In the genomic region with DNA sequence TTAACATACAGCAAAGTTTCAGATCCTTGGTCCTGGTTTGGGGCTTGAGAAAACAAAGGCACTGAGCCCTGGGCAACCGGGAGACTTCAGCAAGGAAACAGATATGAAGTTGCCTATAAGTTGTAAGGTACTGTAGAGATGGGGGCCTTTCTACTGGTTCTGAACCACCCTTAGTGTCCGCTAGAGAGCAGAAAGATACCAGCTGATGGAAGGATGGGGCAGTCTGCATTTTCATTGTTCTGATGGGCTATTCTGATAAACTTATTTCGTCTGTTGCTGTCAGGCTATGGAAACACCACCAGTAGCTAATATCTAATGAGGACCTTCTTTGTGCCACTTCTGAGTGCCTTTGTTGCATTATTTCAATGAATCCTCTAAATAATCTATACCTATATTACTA, we compare ENCODE assay signal across 1 cellular context.
TF ChIP-seq lines count a peak whose summit lies in the region.

No MANE protein-coding gene starts in this region.

TF ChIP-seq in WTC11, 78 proteins besides CTCF, POLR2A, EP300 and RAD21 (continued from another document):
- no peak for TF ChIP-seq GABPB1 (CRISPR knock-in tag; IDR thresholded peaks at IDR 0.05)
- TF ChIP-seq, protein P1, sequence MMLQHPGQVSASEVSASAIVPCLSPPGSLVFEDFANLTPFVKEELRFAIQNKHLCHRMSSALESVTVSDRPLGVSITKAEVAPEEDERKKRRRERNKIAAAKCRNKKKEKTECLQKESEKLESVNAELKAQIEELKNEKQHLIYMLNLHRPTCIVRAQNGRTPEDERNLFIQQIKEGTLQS (CRISPR knock-in tag; conservative IDR thresholded peaks at IDR 0.05), result no peak
- TF ChIP-seq, protein P2, sequence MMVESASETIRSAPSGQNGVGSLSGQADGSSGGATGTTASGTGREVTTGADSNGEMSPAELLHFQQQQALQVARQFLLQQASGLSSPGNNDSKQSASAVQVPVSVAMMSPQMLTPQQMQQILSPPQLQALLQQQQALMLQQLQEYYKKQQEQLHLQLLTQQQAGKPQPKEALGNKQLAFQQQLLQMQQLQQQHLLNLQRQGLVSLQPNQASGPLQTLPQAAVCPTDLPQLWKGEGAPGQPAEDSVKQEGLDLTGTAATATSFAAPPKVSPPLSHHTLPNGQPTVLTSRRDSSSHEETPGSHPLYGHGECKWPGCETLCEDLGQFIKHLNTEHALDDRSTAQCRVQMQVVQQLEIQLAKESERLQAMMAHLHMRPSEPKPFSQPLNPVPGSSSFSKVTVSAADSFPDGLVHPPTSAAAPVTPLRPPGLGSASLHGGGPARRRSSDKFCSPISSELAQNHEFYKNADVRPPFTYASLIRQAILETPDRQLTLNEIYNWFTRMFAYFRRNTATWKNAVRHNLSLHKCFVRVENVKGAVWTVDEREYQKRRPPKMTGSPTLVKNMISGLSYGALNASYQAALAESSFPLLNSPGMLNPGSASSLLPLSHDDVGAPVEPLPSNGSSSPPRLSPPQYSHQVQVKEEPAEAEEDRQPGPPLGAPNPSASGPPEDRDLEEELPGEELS (CRISPR knock-in tag; IDR thresholded peaks at IDR 0.05), result no peak
- TF ChIP-seq, protein P3, sequence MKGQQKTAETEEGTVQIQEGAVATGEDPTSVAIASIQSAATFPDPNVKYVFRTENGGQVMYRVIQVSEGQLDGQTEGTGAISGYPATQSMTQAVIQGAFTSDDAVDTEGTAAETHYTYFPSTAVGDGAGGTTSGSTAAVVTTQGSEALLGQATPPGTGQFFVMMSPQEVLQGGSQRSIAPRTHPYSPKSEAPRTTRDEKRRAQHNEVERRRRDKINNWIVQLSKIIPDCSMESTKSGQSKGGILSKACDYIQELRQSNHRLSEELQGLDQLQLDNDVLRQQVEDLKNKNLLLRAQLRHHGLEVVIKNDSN (CRISPR knock-in tag; IDR thresholded peaks at IDR 0.05), result no peak
- TF ChIP-seq JUN (CRISPR knock-in tag; IDR thresholded peaks at IDR 0.05), result no peak
- no peak for TF ChIP-seq TCF7 (CRISPR knock-in tag; IDR thresholded peaks at IDR 0.05; ENCODE audit: low read depth)
- TF ChIP-seq, protein P4, sequence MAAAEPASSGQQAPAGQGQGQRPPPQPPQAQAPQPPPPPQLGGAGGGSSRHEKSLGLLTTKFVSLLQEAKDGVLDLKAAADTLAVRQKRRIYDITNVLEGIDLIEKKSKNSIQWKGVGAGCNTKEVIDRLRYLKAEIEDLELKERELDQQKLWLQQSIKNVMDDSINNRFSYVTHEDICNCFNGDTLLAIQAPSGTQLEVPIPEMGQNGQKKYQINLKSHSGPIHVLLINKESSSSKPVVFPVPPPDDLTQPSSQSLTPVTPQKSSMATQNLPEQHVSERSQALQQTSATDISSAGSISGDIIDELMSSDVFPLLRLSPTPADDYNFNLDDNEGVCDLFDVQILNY (CRISPR knock-in tag; IDR thresholded peaks at IDR 0.05), result no peak
- no peak for TF ChIP-seq CREM (CRISPR knock-in tag; IDR thresholded peaks at IDR 0.05)
- no peak for TF ChIP-seq SOX15 (CRISPR knock-in tag; IDR thresholded peaks at IDR 0.05)
- TF ChIP-seq HMGA2 (CRISPR knock-in tag; IDR thresholded peaks at IDR 0.05), result no peak
- TF ChIP-seq, protein P5, sequence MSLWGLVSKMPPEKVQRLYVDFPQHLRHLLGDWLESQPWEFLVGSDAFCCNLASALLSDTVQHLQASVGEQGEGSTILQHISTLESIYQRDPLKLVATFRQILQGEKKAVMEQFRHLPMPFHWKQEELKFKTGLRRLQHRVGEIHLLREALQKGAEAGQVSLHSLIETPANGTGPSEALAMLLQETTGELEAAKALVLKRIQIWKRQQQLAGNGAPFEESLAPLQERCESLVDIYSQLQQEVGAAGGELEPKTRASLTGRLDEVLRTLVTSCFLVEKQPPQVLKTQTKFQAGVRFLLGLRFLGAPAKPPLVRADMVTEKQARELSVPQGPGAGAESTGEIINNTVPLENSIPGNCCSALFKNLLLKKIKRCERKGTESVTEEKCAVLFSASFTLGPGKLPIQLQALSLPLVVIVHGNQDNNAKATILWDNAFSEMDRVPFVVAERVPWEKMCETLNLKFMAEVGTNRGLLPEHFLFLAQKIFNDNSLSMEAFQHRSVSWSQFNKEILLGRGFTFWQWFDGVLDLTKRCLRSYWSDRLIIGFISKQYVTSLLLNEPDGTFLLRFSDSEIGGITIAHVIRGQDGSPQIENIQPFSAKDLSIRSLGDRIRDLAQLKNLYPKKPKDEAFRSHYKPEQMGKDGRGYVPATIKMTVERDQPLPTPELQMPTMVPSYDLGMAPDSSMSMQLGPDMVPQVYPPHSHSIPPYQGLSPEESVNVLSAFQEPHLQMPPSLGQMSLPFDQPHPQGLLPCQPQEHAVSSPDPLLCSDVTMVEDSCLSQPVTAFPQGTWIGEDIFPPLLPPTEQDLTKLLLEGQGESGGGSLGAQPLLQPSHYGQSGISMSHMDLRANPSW (CRISPR knock-in tag; conservative IDR thresholded peaks at IDR 0.05; ENCODE audit: low read depth), result no peak
